ENCODE assay signal across 8 cellular contexts in the genomic region with DNA sequence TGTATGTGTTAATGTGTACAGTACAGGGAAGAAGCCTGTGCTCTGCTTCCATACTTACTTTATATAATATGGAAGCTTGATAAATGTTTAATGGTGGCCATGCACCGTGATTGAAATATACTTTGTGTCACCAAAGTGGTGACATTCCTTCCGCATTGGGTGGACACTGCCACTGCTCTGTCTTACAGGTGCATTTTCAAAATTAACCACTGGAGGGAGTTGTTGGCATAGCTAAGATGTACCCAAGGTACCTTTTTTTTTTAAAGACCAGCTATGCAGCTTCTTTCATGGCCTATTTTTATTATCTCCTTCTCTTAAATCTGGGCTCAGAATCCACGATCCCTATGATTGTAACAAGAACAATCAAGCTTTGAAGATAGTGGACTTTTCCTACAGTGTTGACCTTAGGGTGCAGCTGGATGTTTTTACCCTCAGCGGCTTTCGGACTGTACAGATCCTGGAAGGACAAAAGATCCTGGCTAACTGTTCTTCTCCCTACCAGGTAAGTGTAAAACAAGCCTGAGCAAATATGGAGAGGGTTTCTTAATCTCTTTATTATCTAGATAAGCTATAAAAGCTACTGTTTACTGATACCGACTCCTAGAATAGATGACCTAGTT. TPM values are rescaled to one million over a fixed set of nuclear protein-coding genes. Genes with fewer than 3 reads are reported as not detected.
DNase-seq lines count a peak whose midpoint lies in the region; ATAC-seq lines count a peak whose summit lies in the region.

No MANE protein-coding gene starts in this region.

- no peak overlapping the region for H3K27ac Mint-ChIP-seq in activated naive CD4-positive, alpha-beta T cell treated with anti-CD3 and anti-CD28 coated beads, Interleukin-2, amount 50 U/mL, for 72 hours

- peaks cover 13 to 48% of the 10 kb centered on the region in 2 donors for H3K36me3 Mint-ChIP-seq in activated naive CD4-positive, alpha-beta T cell treated with anti-CD3 and anti-CD28 coated beads, Interleukin-2, amount 50 U/mL, for 72 hours

- DNase-seq in NCI-H510A treated with DMSO at 0.1 percent for 48 hours (lab: John Stamatoyannopoulos, UW) = peak; percentile 56
- DNase-seq in NCI-H510A (lab: John Stamatoyannopoulos, UW) = no peak
- DNase-seq in NCI-H774 (lab: John Stamatoyannopoulos, UW) = peak; percentile 50
- peak in 1 of 2 donors; percentile 59 for DNase-seq in activated naive CD4-positive, alpha-beta T cell treated with anti-CD3 and anti-CD28 coated beads, Interleukin-2, amount 50 U/mL, for 72 hours (ENCODE audit: low spot score in 2 of 2)
- peak in 22 of 42 donors; percentile 12 to 78 (median 54) for DNase-seq in head of caudate nucleus
- peak; percentile 86 for DNase-seq in pons (ENCODE audit: low spot score)
- no peak for DNase-seq in NCI-H187 (lab: John Stamatoyannopoulos, UW)

- intact Hi-C loops in head of caudate nucleus (cut with DNase I) = loop anchor here (2.0 kb wide), 1 partner anchor 56 kb away; no protein-coding TSS in a partner anchor

- ATAC-seq in HG02981 (IDR thresholded peaks at IDR 0.05; ENCODE audit: unreplicated experiment) = peak; percentile 48
- ATAC-seq in activated naive CD4-positive, alpha-beta T cell treated with anti-CD3 and anti-CD28 coated beads, Interleukin-2, amount 50 U/mL, for 72 hours = peak; percentile 79 to 81

- no peaks in the 10 kb centered on the region for H3K9me3 Mint-ChIP-seq in activated naive CD4-positive, alpha-beta T cell treated with anti-CD3 and anti-CD28 coated beads, Interleukin-2, amount 50 U/mL, for 72 hours

RNA-seq across cellular contexts. Expression of a gene that starts 21.6 kb away (rescaled TPM):
- total RNA-seq in activated naive CD4-positive, alpha-beta T cell treated with anti-CD3 and anti-CD28 coated beads, Interleukin-2, amount 50 U/mL, for 72 hours = under 1 TPM; 0.29 to 0.30 TPM

RNA-seq across cellular contexts. Expression of a gene that starts 56.4 kb away (rescaled TPM):
- 100 to 1,000 TPM in 1 of 2 donors, 10 to 100 TPM in 1; 98.9 to 141 TPM for total RNA-seq in activated naive CD4-positive, alpha-beta T cell treated with anti-CD3 and anti-CD28 coated beads, Interleukin-2, amount 50 U/mL, for 72 hours

Comparison
In these comparisons a context has a peak if more than half of its experiments do, and no peak if none do; other contexts are left out.
1. DNase-seq: peak in NCI-H510A treated with DMSO at 0.1 percent for 48 hours (single experiment), NCI-H774 (single experiment), head of caudate nucleus (22 of 42) and pons (single experiment); none in NCI-H510A (single experiment) and NCI-H187 (0 of 2).